ENCODE assay signal across 1 cellular context in the genomic region with DNA sequence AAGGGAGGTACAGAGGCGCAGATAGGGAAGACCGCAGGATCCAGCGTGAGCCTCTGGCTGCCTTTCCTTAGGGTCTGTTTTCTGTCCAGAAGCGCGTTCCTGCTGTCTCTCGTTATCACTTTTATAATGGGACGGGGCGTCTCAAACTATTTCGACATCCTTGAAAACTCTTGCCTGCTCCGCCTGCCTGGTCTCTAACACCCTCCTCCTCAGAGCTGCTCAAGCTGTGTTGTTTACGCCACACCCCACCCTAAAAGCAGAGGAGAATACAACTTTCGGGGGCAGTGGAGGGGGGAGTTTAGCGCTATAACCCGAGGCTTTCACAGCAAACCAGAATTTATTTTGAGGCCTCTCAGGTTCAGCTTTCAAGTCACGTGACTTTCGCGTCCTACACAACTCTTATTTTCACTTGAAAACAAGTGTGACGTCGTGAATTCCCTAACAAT.
TF ChIP-seq lines count a peak whose summit lies in the region.

No MANE protein-coding gene starts in this region.

TF ChIP-seq in H1, 55 proteins besides CTCF, POLR2A, EP300 and RAD21:
- TF ChIP-seq JUN (IDR thresholded peaks at IDR 0.05; ENCODE audit: low read depth, low read length) (no peak), CHD2 (IDR thresholded peaks at IDR 0.05; ENCODE audit: low read length) (no peak), CEBPB (IDR thresholded peaks at IDR 0.05; ENCODE audit: low read depth, low read length) (0 out of 2 replicates have a peak, but pooled peaks have one; percentile 5), SRF (IDR thresholded peaks at IDR 0.05; ENCODE audit: low read depth, low read length) (no peak), POLR2AphosphoS5 (IDR thresholded peaks at IDR 0.05; ENCODE audit: low read depth, low read length) (no peak; the same call in 1 of the 2 replicates), ASH2L (IDR thresholded peaks at IDR 0.05; ENCODE audit: low read length) (peak; percentile 8)
- TF ChIP-seq, protein P1, sequence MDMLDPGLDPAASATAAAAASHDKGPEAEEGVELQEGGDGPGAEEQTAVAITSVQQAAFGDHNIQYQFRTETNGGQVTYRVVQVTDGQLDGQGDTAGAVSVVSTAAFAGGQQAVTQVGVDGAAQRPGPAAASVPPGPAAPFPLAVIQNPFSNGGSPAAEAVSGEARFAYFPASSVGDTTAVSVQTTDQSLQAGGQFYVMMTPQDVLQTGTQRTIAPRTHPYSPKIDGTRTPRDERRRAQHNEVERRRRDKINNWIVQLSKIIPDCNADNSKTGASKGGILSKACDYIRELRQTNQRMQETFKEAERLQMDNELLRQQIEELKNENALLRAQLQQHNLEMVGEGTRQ (IDR thresholded peaks at IDR 0.05; ENCODE audit: low read length), result peak; percentile 68
